8 cellular contexts compared by ENCODE assay signal in the genomic region with DNA sequence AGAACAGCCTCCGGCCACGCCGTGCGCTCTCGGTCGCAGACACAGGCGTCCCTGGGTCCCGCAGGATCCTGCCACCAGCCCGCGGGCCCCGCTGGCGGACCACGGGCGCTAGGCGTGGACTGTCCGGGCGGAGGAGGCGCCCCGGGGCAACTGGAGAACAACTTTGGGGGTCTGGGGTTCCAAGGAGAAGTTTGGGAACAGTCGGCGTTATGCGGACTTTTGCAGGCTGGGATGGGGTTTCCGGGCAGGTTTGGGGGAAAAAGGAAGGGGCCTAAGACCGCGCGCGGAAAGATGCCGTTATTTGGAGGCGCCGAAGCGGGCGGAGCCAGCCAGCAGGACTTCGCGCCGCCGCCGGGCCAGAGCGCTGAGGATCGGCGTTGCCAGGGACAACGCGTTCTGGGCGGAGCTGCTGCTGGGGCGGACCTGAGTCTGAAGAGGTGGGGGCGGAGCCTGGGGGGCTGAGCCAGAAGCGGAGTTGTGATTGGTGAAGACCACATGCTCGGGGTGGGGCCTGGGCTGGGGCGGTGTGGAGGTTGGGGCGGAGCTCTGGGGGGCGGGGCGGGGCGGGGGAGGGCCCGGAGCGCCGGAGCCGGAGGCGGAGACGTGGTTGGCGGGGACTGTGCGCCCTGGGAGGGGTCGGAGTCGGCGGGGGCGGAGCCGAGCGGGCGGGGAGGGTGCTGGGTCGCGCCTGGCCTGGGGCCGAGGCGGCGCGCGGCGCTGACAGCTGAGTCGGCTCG. TPM values are rescaled to one million over a fixed set of nuclear protein-coding genes. Genes with fewer than 3 reads are reported as not detected.
DNase-seq lines count a peak whose midpoint lies in the region; ATAC-seq and TF ChIP-seq lines count a peak whose summit lies in the region.

Gene CYP46A1 (plus strand): TSS at position 680 of the 737 bp plus-strand sequence. CDS start 120 bp downstream, outside the sequence.

- H3K27me3 Mint-ChIP-seq in WTC11 (ENCODE audit: low read depth), result peaks cover 7% of the 10 kb centered on the region

- no peak for TF ChIP-seq CTCF in WTC11 (IDR thresholded peaks at IDR 0.05)
- no peak for TF ChIP-seq CTCF in cardiac fibroblast (IDR thresholded peaks at IDR 0.05; ENCODE audit: low read depth, low read length)
- peak in 1 of 11 experiments; percentile 20 for TF ChIP-seq CTCF in spleen (IDR thresholded peaks at IDR 0.05 in 8 of 11, conservative IDR thresholded peaks at IDR 0.05 in 3 of 11)

- CTCF ChIA-PET in WTC11 (lab: Charles Lee), result interaction anchor here (0.6 to 1.5 kb wide), 35 partner anchors 10 to 471 kb away, joined by 3 to 13 read pairs (median 4); partner anchors contain the start of gene EML1

- TF ChIP-seq POLR2A in GM18951 (IDR thresholded peaks at IDR 0.05; ENCODE audit: extremely low read depth, insufficient read depth, insufficient read length) (peak; percentile 54), spleen (IDR thresholded peaks at IDR 0.05) (no peak)

- 0 to 1% (median 1%) methylated on average over 40 to 77 of the region's 77 CpGs for WGBS in spleen, 5 donors

- H3K36me3 ChIP-seq in spleen, result no peaks in the 10 kb centered on the region

- POLR2A ChIA-PET in WTC11 (lab: Charles Lee), result interaction anchor here (0.6 to 1.0 kb wide), 3 partner anchors 116 to 298 kb away, joined by 3 to 4 read pairs (median 3); no protein-coding TSS in a partner anchor

- H3K27ac Mint-ChIP-seq in WTC11, result no peak within 1 kb of the TSS

- H3K4me1 ChIP-seq in spleen, result peaks cover 4 to 33% (median 18%) of the 10 kb centered on the region in 6 donors

- intact Hi-C loops in spleen (cut with DNase I; ENCODE audit: low total_unique reads), result loop anchor here (2.0 kb wide), 1 partner anchor 201 kb away; no protein-coding TSS in a partner anchor

- H3K36me3 Mint-ChIP-seq in WTC11, result no peaks in the 10 kb centered on the region; the same call in 1 of the 2 replicates

- peaks cover 0 to 5% (median 1%) of the 10 kb centered on the region in 8 donors for H3K9me3 ChIP-seq in spleen

- ATAC-seq in HG03175 (IDR thresholded peaks at IDR 0.05; ENCODE audit: unreplicated experiment), result peak; percentile 91
- ATAC-seq in WTC11, result peak; percentile 92

- peaks cover 26% of the 10 kb centered on the region for H3K4me1 Mint-ChIP-seq in WTC11

- peaks cover 0 to 37% (median 0%) of the 10 kb centered on the region in 7 donors for H3K27me3 ChIP-seq in spleen (replicated peaks in 1 of 7)

- in situ Hi-C loops in GM18951 (cut with MboI; ENCODE audit: low sequenced_read_pairs, unreplicated experiment), result no loop called here

- H3K4me3 ChIP-seq in cardiac fibroblast (replicated peaks in 1 of 2; ENCODE audit: low read depth in 2 of 2, low read length in 2 of 2) (peak within 1 kb of the TSS; percentile 67 to 81), spleen (peak within 1 kb of the TSS; percentile 63 to 94 (median 84))

- H3K27ac ChIP-seq in spleen, result peak within 1 kb of the TSS; percentile 70 to 88 (median 80)

- peak within 1 kb of the TSS; percentile 79 for H3K4me3 Mint-ChIP-seq in WTC11

- peak; percentile 100 for DNase-seq in AG08396 (ENCODE audit: low spot score)
- DNase-seq in NCI-H2227 treated with DMSO at 0.1 percent for 48 hours (lab: John Stamatoyannopoulos, UW), result peak; percentile 98
- DNase-seq in WTC11 (ENCODE audit: low spot score), result peak; percentile 100
- DNase-seq in cardiac fibroblast (ENCODE audit: low read depth in 2 of 2), result peak; percentile 99 to 100
- peak; percentile 99 for DNase-seq in iris pigment epithelial cell (ENCODE audit: low read depth)
- DNase-seq in spleen, result peak; percentile 99

- peaks cover 9% of the 10 kb centered on the region for H3K9me3 Mint-ChIP-seq in WTC11

TF ChIP-seq in WTC11, 78 proteins besides CTCF, POLR2A, EP300 and RAD21 (continues in another document):
- no peak for TF ChIP-seq ATF2 (CRISPR knock-in tag; IDR thresholded peaks at IDR 0.05; ENCODE audit: borderline replicate concordance, low read depth)
- no peak for TF ChIP-seq EMX1 (CRISPR knock-in tag; IDR thresholded peaks at IDR 0.05)
- TF ChIP-seq ZMAT4 (CRISPR knock-in tag; IDR thresholded peaks at IDR 0.05), result no peak
- peak; percentile 44; the same call in 1 of the 2 replicates for TF ChIP-seq HMGXB4 (CRISPR knock-in tag; IDR thresholded peaks at IDR 0.05)
- TF ChIP-seq ZNF532 (CRISPR knock-in tag; IDR thresholded peaks at IDR 0.05; ENCODE audit: borderline replicate concordance), result no peak
- TF ChIP-seq CREM (CRISPR knock-in tag; IDR thresholded peaks at IDR 0.05), result peak; percentile 94
- no peak for TF ChIP-seq HMGA2 (CRISPR knock-in tag; IDR thresholded peaks at IDR 0.05)
- peak; percentile 51; the same call in 1 of the 2 replicates for TF ChIP-seq ETV6 (CRISPR knock-in tag; IDR thresholded peaks at IDR 0.05)
- TF ChIP-seq, protein P1, sequence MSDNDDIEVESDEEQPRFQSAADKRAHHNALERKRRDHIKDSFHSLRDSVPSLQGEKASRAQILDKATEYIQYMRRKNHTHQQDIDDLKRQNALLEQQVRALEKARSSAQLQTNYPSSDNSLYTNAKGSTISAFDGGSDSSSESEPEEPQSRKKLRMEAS (CRISPR knock-in tag; IDR thresholded peaks at IDR 0.05), result 0 out of 2 replicates have a peak, but pooled peaks have one; percentile 42
- TF ChIP-seq ZNF219 (CRISPR knock-in tag; IDR thresholded peaks at IDR 0.05; ENCODE audit: borderline replicate concordance), result no peak
- no peak for TF ChIP-seq ZNF416 (CRISPR knock-in tag; IDR thresholded peaks at IDR 0.05)
- TF ChIP-seq TEAD4 (CRISPR knock-in tag; IDR thresholded peaks at IDR 0.05), result no peak
- TF ChIP-seq SP1 (CRISPR knock-in tag; conservative IDR thresholded peaks at IDR 0.05), result peak; percentile 83

RNA-seq across cellular contexts. Expression of gene CYP46A1, which starts in this region (rescaled TPM):
- 0.57 to 0.77 TPM (median 0.73 TPM) in 3 replicates for total RNA-seq in WTC11 (2021)
- total RNA-seq in spleen, result under 1 TPM; 0.16 to 0.85 (median 0.40) TPM
- polyA plus RNA-seq in spleen, result under 1 TPM; 0.11 to 0.38 (median 0.13) TPM

Comparison
In these comparisons a context has a peak if more than half of its experiments do, and no peak if none do; other contexts are left out.
1. Peak in every context shown above with its lines: DNase-seq, ATAC-seq, H3K4me3 ChIP-seq and H3K27ac ChIP-seq.
2. Peak in DNase-seq and ATAC-seq in WTC11; RNA of the gene not detected or under 1 TPM.
3. Peak in DNase-seq, H3K4me3 ChIP-seq and H3K27ac ChIP-seq in spleen; RNA of the gene not detected or under 1 TPM.